Comparison of ENCODE assay signal across 29 cellular contexts in the genomic region with DNA sequence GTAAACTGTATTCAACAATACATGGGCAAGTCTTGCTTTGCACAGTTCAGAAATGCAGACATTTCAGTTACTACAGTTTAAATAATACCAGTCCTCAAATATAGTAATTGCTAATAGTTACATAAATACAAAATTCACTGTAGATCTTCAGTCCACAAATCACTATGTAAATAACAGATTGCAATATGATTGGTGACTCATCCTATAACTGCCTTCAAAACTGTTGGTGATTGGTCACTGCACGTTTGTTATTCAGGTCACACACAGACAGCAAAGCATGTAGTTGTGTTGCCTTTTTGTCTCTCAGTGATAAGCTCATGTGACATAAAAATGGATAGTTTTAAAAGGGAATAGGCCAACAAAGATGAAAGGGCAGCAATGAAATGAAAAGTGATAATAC.
"Had no signal": no experiment of that assay in that cellular context is flagged by ENCODE, and none has a peak within 500 bp of the region (broad histone marks: within the 10 kb centered on the region; RNA-seq: fewer than 3 reads in every experiment).

No MANE protein-coding gene starts in this region.

- H3K9ac ChIP-seq: neural progenitor cell had no signal

- H3K27me3 ChIP-seq: dorsolateral prefrontal cortex, esophagus squamous epithelium, heart right ventricle, left lung, neural progenitor cell, right atrium auricular region, suprapubic skin, transverse colon, upper lobe of right lung, uterus had no signal

- FAIRE-seq: islet of Langerhans had no signal

- DNase-seq: dorsolateral prefrontal cortex; effector CD4-positive, alpha-beta T cell; erythroblast; esophagus squamous epithelium; foreskin melanocyte; glutamatergic neuron; heart right ventricle; hippocampal formation; left cardiac atrium; left lung; mesendoderm; midbrain; naive thymus-derived CD4-positive, alpha-beta T cell; stimulated activated CD4-positive, alpha-beta T cell treated with anti-CD3 and anti-CD28 coated beads, Interleukin-12 subunit alpha, Interleukin-12 subunit beta, amount 100 ng/mL, for 4 hours; stimulated activated CD4-positive, alpha-beta T cell treated with anti-CD3 and anti-CD28 coated beads, Interleukin-1b, Interleukin-23, amount 100 ng/mL, for 48 hours; stimulated activated CD4-positive, alpha-beta T cell treated with anti-CD3 and anti-CD28 coated beads, Interleukin-4, amount 100 ng/mL, for 1 hour; stimulated activated CD8-positive, alpha-beta memory T cell treated with anti-CD3 and anti-CD28 coated beads, Interleukin-4, amount 100 ng/mL, for 48 hours; stimulated activated naive CD4-positive, alpha-beta T cell; stimulated activated naive CD8-positive, alpha-beta T cell treated with anti-CD3 and anti-CD28 coated beads, Interleukin-15, amount 100 ng/mL, for 72 hours; transverse colon; upper lobe of right lung; uterus had no signal

- H3K4me2 ChIP-seq: neural progenitor cell, smooth muscle cell had no signal

- H2AFZ ChIP-seq: neural progenitor cell had no signal

- ATAC-seq: heart right ventricle; left cardiac atrium; left lung; naive thymus-derived CD4-positive, alpha-beta T cell; sciatic nerve; stimulated activated naive CD8-positive, alpha-beta T cell treated with anti-CD3 and anti-CD28 coated beads, Interleukin-15, amount 100 ng/mL, for 72 hours; upper lobe of right lung had no signal

- H3K9me3 ChIP-seq: esophagus squamous epithelium, prostate gland, suprapubic skin, transverse colon, upper lobe of right lung had no signal

- H3K27ac ChIP-seq: dorsolateral prefrontal cortex, esophagus squamous epithelium, heart right ventricle, left lung, neural progenitor cell, prostate gland, right atrium auricular region, suprapubic skin, transverse colon, upper lobe of right lung, uterus had no signal

- H3K4me1 ChIP-seq: esophagus squamous epithelium, heart right ventricle, left lung, neural progenitor cell, prostate gland, right atrium auricular region, suprapubic skin, transverse colon, upper lobe of right lung, uterus had no signal

- H3K36me3 ChIP-seq: esophagus squamous epithelium, heart right ventricle, left lung, neural progenitor cell, prostate gland, right atrium auricular region, suprapubic skin, transverse colon, upper lobe of right lung, uterus had no signal

- H3K4me3 ChIP-seq: dorsolateral prefrontal cortex, esophagus squamous epithelium, heart right ventricle, left lung, neural progenitor cell, prostate gland, right atrium auricular region, smooth muscle cell, suprapubic skin, transverse colon, upper lobe of right lung, uterus had no signal
